In genomic region chr15:59299919-59300617, GRCh38 we compare ENCODE assay signal across 8 cellular contexts.
DNase-seq lines count a peak whose midpoint lies in the region; ATAC-seq lines count a peak whose summit lies in the region.

No MANE protein-coding gene starts in this region.

- peak overlapping the region; percentile 62 for H3K4me3 Mint-ChIP-seq in activated T-helper 17 cell treated with anti-CD3 and anti-CD28 coated beads, Interleukin-2, amount 50 U/mL, for 72 hours

- H3K4me2 ChIP-seq in skeletal muscle satellite cell (ENCODE audit: low read length), result peak overlapping the region; percentile 81

- H3K27ac Mint-ChIP-seq in activated T-helper 17 cell treated with anti-CD3 and anti-CD28 coated beads, Interleukin-2, amount 50 U/mL, for 72 hours, result peak overlapping the region; percentile 51

- H3K9me3 Mint-ChIP-seq in activated T-helper 17 cell treated with anti-CD3 and anti-CD28 coated beads, Interleukin-2, amount 50 U/mL, for 72 hours, result no peaks in the 10 kb centered on the region

- H3K9me3 ChIP-seq in skeletal muscle satellite cell (replicated peaks; ENCODE audit: low read length), result no peaks in the 10 kb centered on the region

- no peaks in the 10 kb centered on the region for H3K27me3 ChIP-seq in skeletal muscle satellite cell (ENCODE audit: control insufficient read depth, insufficient read depth, low read length)

- peaks cover 71% of the 10 kb centered on the region for H3K4me1 ChIP-seq in skeletal muscle satellite cell (ENCODE audit: control insufficient read depth, insufficient read depth, low read length)

- no peaks in the 10 kb centered on the region for H3K36me3 Mint-ChIP-seq in activated T-helper 17 cell treated with anti-CD3 and anti-CD28 coated beads, Interleukin-2, amount 50 U/mL, for 72 hours (ENCODE audit: low read depth)

- ATAC-seq in GM18867 (IDR thresholded peaks at IDR 0.05; ENCODE audit: unreplicated experiment), result peak; percentile 65
- peak; percentile 30 for ATAC-seq in HG03025 (IDR thresholded peaks at IDR 0.05; ENCODE audit: low FRiP score, unreplicated experiment)
- peak; percentile 72 for ATAC-seq in activated T-helper 17 cell treated with anti-CD3 and anti-CD28 coated beads, Interleukin-2, amount 50 U/mL, for 72 hours (replicated peaks)

- DNase-seq in RPMI7951 (ENCODE audit: low read depth) (peak; percentile 98), foreskin melanocyte (peak; percentile 83), NCI-H446 (lab: John Stamatoyannopoulos, UW) (no peak), OCI-M2 (lab: John Stamatoyannopoulos, UW; ENCODE audit: unreplicated experiment) (no peak)

- peaks cover 34% of the 10 kb centered on the region for H3K4me1 Mint-ChIP-seq in activated T-helper 17 cell treated with anti-CD3 and anti-CD28 coated beads, Interleukin-2, amount 50 U/mL, for 72 hours

- peak overlapping the region; percentile 53 for H3K4me3 ChIP-seq in skeletal muscle satellite cell (ENCODE audit: low read length)

- H3K27me3 Mint-ChIP-seq in activated T-helper 17 cell treated with anti-CD3 and anti-CD28 coated beads, Interleukin-2, amount 50 U/mL, for 72 hours, result no peaks in the 10 kb centered on the region

- H3K36me3 ChIP-seq in skeletal muscle satellite cell (ENCODE audit: insufficient read depth, low read length), result no peaks in the 10 kb centered on the region

- peak overlapping the region; percentile 74 for H3K9ac ChIP-seq in skeletal muscle satellite cell (ENCODE audit: low read depth, low read length)

Comparison
In these comparisons a context has a peak if more than half of its experiments do, and no peak if none do; other contexts are left out.
1. DNase-seq: peak in RPMI7951 (single experiment) and foreskin melanocyte (single experiment); none in NCI-H446 (0 of 2) and OCI-M2 (single experiment).
2. Peak in every context shown above with its lines, with median percentiles within 50 percentile points of each other: ATAC-seq.